In genomic region chr7:68529221-68529620, GRCh38 we compare ENCODE assay signal across 21 cellular contexts.
A peak's percentile ranks its signal among the peaks of the same experiment; 100 is the strongest.
DNase-seq lines count a peak whose midpoint lies in the region; ATAC-seq and TF ChIP-seq lines count a peak whose summit lies in the region.
"Had no signal": no experiment of that assay in that cellular context is flagged by ENCODE, and none has a peak within 500 bp of the region (broad histone marks: within the 10 kb centered on the region; RNA-seq: fewer than 3 reads in every experiment).

No MANE protein-coding gene starts in this region.

- no peaks in the 10 kb centered on the region for H3K27me3 ChIP-seq in hepatocyte
- H3K27me3 ChIP-seq in WERI-Rb-1 (ENCODE audit: insufficient read depth, low read depth, severe bottlenecking) = no peaks in the 10 kb centered on the region
- H3K27me3 ChIP-seq: brain microvascular endothelial cell, vagina had no signal

- no peak overlapping the region for H3K27ac Mint-ChIP-seq in immature natural killer cell
- H3K27ac Mint-ChIP-seq: activated naive CD4-positive, alpha-beta T cell treated with anti-CD3 and anti-CD28 coated beads, Interleukin-2, amount 10 ng/mL, durations not matched to agents 7 days and 5 days; natural killer cell; T-helper 2 cell treated with Interferon-gamma antibody and Interleukin-4, amounts not matched to agents 5 μg/mL and 100 μg/mL, for 36 hours had no signal

- H3K4me3 Mint-ChIP-seq in immature natural killer cell = no peak overlapping the region
- H3K4me3 Mint-ChIP-seq: activated naive CD4-positive, alpha-beta T cell treated with anti-CD3 and anti-CD28 coated beads, Interleukin-2, amount 10 ng/mL, durations not matched to agents 7 days and 5 days; natural killer cell; T-helper 2 cell treated with Interferon-gamma antibody and Interleukin-4, amounts not matched to agents 5 μg/mL and 100 μg/mL, for 36 hours had no signal

- no peak overlapping the region for H2AFZ ChIP-seq in OCI-LY7 (ENCODE audit: low read length)
- H2AFZ ChIP-seq in hepatocyte = no peak overlapping the region

- intact Hi-C loops in OCI-LY7 (cut with micrococcal nuclease; ENCODE audit: unreplicated experiment) = no loop called here
- intact Hi-C loops in head of caudate nucleus (cut with DNase I) = no loop called here

- no peak overlapping the region for H3K4me3 ChIP-seq in OCI-LY7 (ENCODE audit: low read depth, low read length, poor library complexity, severe bottlenecking)
- no peak overlapping the region for H3K4me3 ChIP-seq in hepatocyte
- no peak overlapping the region for H3K4me3 ChIP-seq in WERI-Rb-1 (ENCODE audit: low read depth, low read length)
- H3K4me3 ChIP-seq: lower lobe of right lung, vagina had no signal

- no TSS peak for BruUV-seq in OCI-LY7 (replicated peaks; lab: Mats Ljungman, UMichigan)

- CTCF ChIA-PET in OCI-LY7 (lab: Charles Lee; ENCODE audit: unreplicated experiment) = interaction anchor here (0.5 kb wide), 1 partner anchor 195 kb away, joined by 4 read pairs; no protein-coding TSS in a partner anchor

- H3K36me3 Mint-ChIP-seq in immature natural killer cell = no peaks in the 10 kb centered on the region
- H3K36me3 Mint-ChIP-seq: natural killer cell had no signal

- ATAC-seq in GM21526 (IDR thresholded peaks at IDR 0.05; ENCODE audit: low FRiP score, unreplicated experiment) = no peak
- ATAC-seq: lower lobe of right lung, natural killer cell, Right ventricle myocardium inferior had no signal

- POLR2A ChIA-PET in OCI-LY7 (lab: Charles Lee) = interaction anchor here (0.6 kb wide), 1 partner anchor 68 kb away, joined by 4 read pairs; no protein-coding TSS in a partner anchor

- no peak overlapping the region for H3K4me2 ChIP-seq in OCI-LY7 (ENCODE audit: low read length)
- no peak overlapping the region for H3K4me2 ChIP-seq in hepatocyte

- no peaks in the 10 kb centered on the region for H3K4me1 Mint-ChIP-seq in immature natural killer cell
- H3K4me1 Mint-ChIP-seq: activated naive CD4-positive, alpha-beta T cell treated with anti-CD3 and anti-CD28 coated beads, Interleukin-2, amount 10 ng/mL, durations not matched to agents 7 days and 5 days; natural killer cell had no signal

- no peaks in the 10 kb centered on the region for H3K9me2 ChIP-seq in OCI-LY7 (ENCODE audit: insufficient read depth, low read length)
- no peaks in the 10 kb centered on the region for H3K9me2 ChIP-seq in hepatocyte (replicated peaks; ENCODE audit: insufficient read depth)

- TF ChIP-seq CTCF in OCI-LY7 (conservative IDR thresholded peaks at IDR 0.05; ENCODE audit: low read length) (no peak), hepatocyte (IDR thresholded peaks at IDR 0.05; ENCODE audit: poor library complexity) (no peak), WERI-Rb-1 (IDR thresholded peaks at IDR 0.05; ENCODE audit: low read depth, low read length) (no peak)

- no peaks in the 10 kb centered on the region for H3K27me3 Mint-ChIP-seq in immature natural killer cell (ENCODE audit: low read depth in 3 of 3)
- H3K27me3 Mint-ChIP-seq: activated naive CD4-positive, alpha-beta T cell treated with anti-CD3 and anti-CD28 coated beads, Interleukin-2, amount 10 ng/mL, durations not matched to agents 7 days and 5 days had no signal

- H3K4me1 ChIP-seq in OCI-LY7 (ENCODE audit: insufficient read depth, low read length, poor library complexity, severe bottlenecking) = no peaks in the 10 kb centered on the region
- H3K4me1 ChIP-seq in hepatocyte (ENCODE audit: insufficient read depth) = no peaks in the 10 kb centered on the region
- H3K4me1 ChIP-seq: lower lobe of right lung, vagina had no signal

- H3K9me3 ChIP-seq in OCI-LY7 (ENCODE audit: low read length) (no peaks in the 10 kb centered on the region), hepatocyte (ENCODE audit: low read depth) (no peaks in the 10 kb centered on the region), WERI-Rb-1 (ENCODE audit: severe bottlenecking) (no peaks in the 10 kb centered on the region)
- H3K9me3 ChIP-seq: lower lobe of right lung, vagina had no signal

- no peaks in the 10 kb centered on the region for H3K79me2 ChIP-seq in OCI-LY7 (ENCODE audit: insufficient read depth, low read depth, low read length)
- no peaks in the 10 kb centered on the region for H3K79me2 ChIP-seq in hepatocyte

- WGBS in hepatocyte (ENCODE audit: low lambda C conversion rate, missing lambda C conversion rate) = 93% methylated on average over 4 of the region's 4 CpGs

- no peak overlapping the region for H3K27ac ChIP-seq in OCI-LY7 (ENCODE audit: low read depth, low read length, poor library complexity, severe bottlenecking)
- H3K27ac ChIP-seq in hepatocyte = no peak overlapping the region
- H3K27ac ChIP-seq in WERI-Rb-1 = no peak overlapping the region
- H3K27ac ChIP-seq: brain microvascular endothelial cell, lower lobe of right lung, vagina had no signal

- peaks cover 7 to 34% (median 11%) of the 10 kb centered on the region in 6 donors for H3K9me3 Mint-ChIP-seq in immature natural killer cell

- H3K36me3 ChIP-seq in OCI-LY7 (ENCODE audit: insufficient read depth, low read length) (no peaks in the 10 kb centered on the region), hepatocyte (replicated peaks; ENCODE audit: insufficient read depth, low read depth) (no peaks in the 10 kb centered on the region), WERI-Rb-1 (no peaks in the 10 kb centered on the region)
- H3K36me3 ChIP-seq: brain microvascular endothelial cell, lower lobe of right lung, vagina had no signal

- DNase-seq in ELF-1 (ENCODE audit: low read depth, low spot score) (peak; percentile 8), M059J (ENCODE audit: low read depth) (peak; percentile 90), OCI-LY7 (ENCODE audit: low spot score) (peak; percentile 6), head of caudate nucleus (peak in 29 of 42 donors; percentile 6 to 65 (median 38)), hepatocyte (ENCODE audit: low spot score) (no peak), WERI-Rb-1 (no peak), immature natural killer cell (no peak)
- DNase-seq: activated naive CD4-positive, alpha-beta T cell treated with anti-CD3 and anti-CD28 coated beads, Interleukin-2, amount 10 ng/mL, durations not matched to agents 7 days and 5 days; brain microvascular endothelial cell; EL; HCEC 1CT; KBM-7; lower lobe of right lung; natural killer cell; NCI-H1694 treated with DMSO at 0.1 percent for 48 hours; NCI-H2227 treated with DMSO at 0.1 percent for 48 hours; stimulated activated naive CD4-positive, alpha-beta T cell treated with Interleukin-2 at 50 U/mL for 16 hours had no signal

- H4K20me1 ChIP-seq in OCI-LY7 (ENCODE audit: insufficient read depth, low read length) (no peaks in the 10 kb centered on the region), hepatocyte (ENCODE audit: insufficient read depth, poor library complexity, severe bottlenecking) (no peaks in the 10 kb centered on the region)

Comparison
In these comparisons a context has a peak if more than half of its experiments do, and no peak if none do; other contexts are left out.
1. DNase-seq: peak in ELF-1 (single experiment), M059J (single experiment), OCI-LY7 (single experiment) and head of caudate nucleus (29 of 42); none in hepatocyte (single experiment), WERI-Rb-1 (single experiment) and immature natural killer cell (0 of 3).